8 cellular contexts compared by ENCODE assay signal in the genomic region with DNA sequence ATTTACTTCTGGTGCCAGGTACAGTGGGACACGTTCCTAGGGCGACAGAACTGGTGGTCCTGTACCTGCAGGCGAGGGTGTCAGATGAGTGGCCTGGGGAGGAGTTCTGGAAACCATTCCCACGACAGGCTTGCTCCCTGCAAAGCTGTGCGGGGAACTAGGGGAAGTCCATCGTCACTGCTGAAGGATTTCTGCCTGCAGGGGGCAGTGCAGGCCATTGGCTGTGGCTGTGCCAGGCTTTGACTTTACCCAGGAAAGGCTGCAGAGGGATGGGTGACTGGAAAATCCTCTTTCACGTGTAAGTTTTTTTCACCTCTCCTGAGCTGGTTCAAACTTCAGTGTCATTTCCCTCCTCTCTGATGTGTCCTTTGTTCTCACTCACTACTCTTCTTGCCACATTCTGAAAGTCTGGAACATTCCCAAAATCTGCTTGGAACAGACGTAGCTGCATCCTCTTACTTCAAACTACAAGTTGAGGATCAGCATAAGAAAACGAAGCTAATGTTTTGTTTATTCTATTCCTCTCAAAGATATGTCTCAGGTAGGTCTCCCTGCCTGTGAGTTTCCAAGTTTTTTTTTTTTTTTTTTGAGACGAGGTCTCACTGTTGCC.
DNase-seq lines count a peak whose midpoint lies in the region; ATAC-seq, FAIRE-seq and TF ChIP-seq lines count a peak whose summit lies in the region.

No MANE protein-coding gene starts in this region.

- H3F3A ChIP-seq in OCI-LY1 (ENCODE audit: insufficient read depth, low read length): no peaks in the 10 kb centered on the region

- DNase-seq in CMK (ENCODE audit: low read depth): peak; percentile 35
- DNase-seq in GM19239 (ENCODE audit: insufficient read length, low spot score): peak; percentile 28
- peak; percentile 58 for DNase-seq in globus pallidus (ENCODE audit: low spot score)
- DNase-seq in trophoblast cell: peak; percentile 64 to 88

- H3K9ac ChIP-seq in OCI-LY1 (ENCODE audit: low read length) (no peak overlapping the region), trophoblast cell (ENCODE audit: low read length) (no peak overlapping the region)

- H3K4me1 Mint-ChIP-seq in activated T-helper 17 cell treated with anti-CD3 and anti-CD28 coated beads, Interleukin-2, amount 50 U/mL, for 72 hours: peaks cover 6% of the 10 kb centered on the region

- H3K9me3 ChIP-seq in OCI-LY1 (ENCODE audit: low read length) (no peaks in the 10 kb centered on the region), trophoblast cell (ENCODE audit: insufficient read depth, low read depth, low read length) (peaks cover 3% of the 10 kb centered on the region)

- no peaks in the 10 kb centered on the region for H4K20me1 ChIP-seq in OCI-LY1 (ENCODE audit: insufficient read depth, low read length)

- no peaks in the 10 kb centered on the region for H3K27me3 ChIP-seq in OCI-LY1 (ENCODE audit: insufficient read depth, low read length)
- H3K27me3 ChIP-seq in trophoblast cell (ENCODE audit: insufficient read depth, low read length): no peaks in the 10 kb centered on the region

- FAIRE-seq in GM19239 (lab: Jason Lieb, UNC): peak; percentile 37

- no peak overlapping the region for H2BK120ac ChIP-seq in trophoblast cell (ENCODE audit: insufficient read depth, low read length, poor library complexity)

- H2AFZ ChIP-seq in OCI-LY1 (ENCODE audit: low read length) (no peak overlapping the region), trophoblast cell (ENCODE audit: insufficient read depth, low read length, poor library complexity) (no peak overlapping the region)

- no CpG with 5 or more reads among the region's 10 CpGs for WGBS in trophoblast cell (ENCODE audit: extremely low coverage, insufficient coverage, insufficient read length)

- H3K4me2 ChIP-seq in OCI-LY1 (ENCODE audit: low read length) (no peak overlapping the region), trophoblast cell (ENCODE audit: low read length) (no peak overlapping the region)

- peak; percentile 75 for TF ChIP-seq CTCF in OCI-LY1 (IDR thresholded peaks at IDR 0.05; ENCODE audit: low read length)

- H3K4me3 ChIP-seq in OCI-LY1 (ENCODE audit: low read depth, low read length, poor library complexity, severe bottlenecking): no peak overlapping the region
- H3K4me3 ChIP-seq in trophoblast cell (ENCODE audit: low read depth, low read length): peak overlapping the region; percentile 30

- H3K14ac ChIP-seq in trophoblast cell (ENCODE audit: low read length): no peak overlapping the region

- no peak overlapping the region for H2BK5ac ChIP-seq in trophoblast cell (ENCODE audit: low read depth, low read length, poor library complexity)

- ATAC-seq in HG03521 (IDR thresholded peaks at IDR 0.05; ENCODE audit: unreplicated experiment): peak; percentile 54
- peak; percentile 56 for ATAC-seq in activated T-helper 17 cell treated with anti-CD3 and anti-CD28 coated beads, Interleukin-2, amount 50 U/mL, for 72 hours (replicated peaks)
- no peak for ATAC-seq in HG02981 (IDR thresholded peaks at IDR 0.05; ENCODE audit: unreplicated experiment)

- H4K91ac ChIP-seq in trophoblast cell (ENCODE audit: low read depth, low read length): no peak overlapping the region

- H2AK5ac ChIP-seq in trophoblast cell (ENCODE audit: low read length): no peak overlapping the region

- no peak overlapping the region for H3K23ac ChIP-seq in trophoblast cell (ENCODE audit: low read length)

- no peaks in the 10 kb centered on the region for H3K79me2 ChIP-seq in OCI-LY1 (ENCODE audit: insufficient read depth, low read length)
- no peaks in the 10 kb centered on the region for H3K79me2 ChIP-seq in trophoblast cell (ENCODE audit: control insufficient read depth, insufficient read depth, low read length, poor library complexity)

- H3K36me3 ChIP-seq in OCI-LY1 (ENCODE audit: insufficient read depth, low read length) (no peaks in the 10 kb centered on the region), trophoblast cell (ENCODE audit: control insufficient read depth in 1 of 2, insufficient read depth in 2 of 2, low read length in 2 of 2) (no peaks in the 10 kb centered on the region)

- H3K4me1 ChIP-seq in OCI-LY1 (ENCODE audit: insufficient read depth, low read length, severe bottlenecking): no peaks in the 10 kb centered on the region
- H3K4me1 ChIP-seq in trophoblast cell (ENCODE audit: control insufficient read depth in 1 of 2, insufficient read depth in 2 of 2, low read length in 2 of 2): peaks cover 2 to 3% of the 10 kb centered on the region in 2 experiments

- no peaks in the 10 kb centered on the region for H3K79me1 ChIP-seq in trophoblast cell (ENCODE audit: low read length)

- H2BK12ac ChIP-seq in trophoblast cell (ENCODE audit: low read length): no peak overlapping the region

- no peaks in the 10 kb centered on the region for H3K9me2 ChIP-seq in OCI-LY1 (ENCODE audit: low read depth, low read length)

- H3K18ac ChIP-seq in trophoblast cell (ENCODE audit: low read length): no peak overlapping the region

- no peak overlapping the region for H3K27ac ChIP-seq in OCI-LY1 (ENCODE audit: low read depth, low read length, poor library complexity, severe bottlenecking)
- H3K27ac ChIP-seq in trophoblast cell (ENCODE audit: low read depth, low read length): no peak overlapping the region

- no peak overlapping the region for H3K4me3 Mint-ChIP-seq in activated T-helper 17 cell treated with anti-CD3 and anti-CD28 coated beads, Interleukin-2, amount 50 U/mL, for 72 hours

- no peak overlapping the region for H3K4ac ChIP-seq in trophoblast cell (ENCODE audit: low read depth, low read length)

- H3K27me3 Mint-ChIP-seq in activated T-helper 17 cell treated with anti-CD3 and anti-CD28 coated beads, Interleukin-2, amount 50 U/mL, for 72 hours: peaks cover 25% of the 10 kb centered on the region

- no peak overlapping the region for H3K27ac Mint-ChIP-seq in activated T-helper 17 cell treated with anti-CD3 and anti-CD28 coated beads, Interleukin-2, amount 50 U/mL, for 72 hours

- H4K12ac ChIP-seq in trophoblast cell (ENCODE audit: low read depth, low read length): no peak overlapping the region

- H3K36me3 Mint-ChIP-seq in activated T-helper 17 cell treated with anti-CD3 and anti-CD28 coated beads, Interleukin-2, amount 50 U/mL, for 72 hours (ENCODE audit: low read depth): no peaks in the 10 kb centered on the region

- no peak overlapping the region for H4K8ac ChIP-seq in trophoblast cell (ENCODE audit: low read depth, low read length)

- no peaks in the 10 kb centered on the region for H3K9me3 Mint-ChIP-seq in activated T-helper 17 cell treated with anti-CD3 and anti-CD28 coated beads, Interleukin-2, amount 50 U/mL, for 72 hours
